ENCODE assay signal across 9 cellular contexts in the genomic region with DNA sequence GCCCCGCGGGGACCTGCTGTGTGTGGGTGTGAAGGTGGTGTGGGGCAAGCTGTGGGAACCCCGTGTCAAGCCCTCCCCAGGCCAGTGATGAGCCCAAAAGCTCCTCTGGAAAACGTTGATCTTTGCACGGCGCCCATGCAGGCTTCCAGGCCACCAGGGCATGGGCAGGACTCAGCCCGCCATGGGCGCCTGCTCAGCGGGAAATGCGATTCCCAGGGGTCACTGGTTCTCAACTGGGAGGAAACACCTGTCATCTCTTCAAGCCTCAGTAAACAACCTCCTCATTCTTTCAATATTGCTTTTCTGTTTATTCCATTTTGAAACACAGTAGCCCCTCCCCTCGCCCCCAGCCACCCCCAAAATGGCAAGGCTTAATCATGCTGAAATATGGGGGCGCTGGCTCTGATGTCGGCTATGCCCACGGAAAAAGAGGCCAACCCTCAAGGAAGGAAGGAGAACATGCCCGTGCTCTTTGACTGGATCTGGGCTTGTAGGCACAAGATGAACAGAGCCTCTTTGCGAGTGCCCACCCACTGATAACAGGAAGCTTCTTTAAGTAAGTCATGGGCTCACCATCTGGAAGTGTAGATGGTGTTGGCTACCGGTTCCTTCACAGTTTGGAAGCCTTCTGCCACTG. TPM values are rescaled to one million over a fixed set of nuclear protein-coding genes. Genes with fewer than 3 reads are reported as not detected.
A peak's percentile ranks its signal among the peaks of the same experiment; 100 is the strongest.
DNase-seq lines count a peak whose midpoint lies in the region; ATAC-seq and TF ChIP-seq lines count a peak whose summit lies in the region.
"Had no signal": no experiment of that assay in that cellular context is flagged by ENCODE, and none has a peak within 500 bp of the region (broad histone marks: within the 10 kb centered on the region; RNA-seq: fewer than 3 reads in every experiment).

No MANE protein-coding gene starts in this region.

- H3K27ac Mint-ChIP-seq in CD8-positive, alpha-beta T cell = peak overlapping the region; percentile 95
- peak overlapping the region; percentile 94 for H3K27ac Mint-ChIP-seq in activated naive CD8-positive, alpha-beta T cell

- H3K36me3 Mint-ChIP-seq in CD8-positive, alpha-beta T cell = no peaks in the 10 kb centered on the region
- no peaks in the 10 kb centered on the region for H3K36me3 Mint-ChIP-seq in activated naive CD8-positive, alpha-beta T cell

- H3K4me3 ChIP-seq in CD8-positive, alpha-beta T cell (ENCODE audit: low read depth, low read length) = peak overlapping the region; percentile 45
- H3K4me3 ChIP-seq: lung had no signal

- H3K36me3 ChIP-seq in CD8-positive, alpha-beta T cell (ENCODE audit: insufficient read depth, low read length) = no peaks in the 10 kb centered on the region

- no peak for ATAC-seq in CD8-positive, alpha-beta T cell
- peak; percentile 52 for ATAC-seq in GM19438 (IDR thresholded peaks at IDR 0.05; ENCODE audit: low read depth, unreplicated experiment)
- ATAC-seq in HG03354 (IDR thresholded peaks at IDR 0.05; ENCODE audit: poor library complexity, severe bottlenecking, unreplicated experiment) = peak; percentile 50

- intact Hi-C loops in CD8-positive, alpha-beta T cell (cut with DNase I, micrococcal nuclease) = loop anchor here in 1 of 2 experiments (2.0 to 5.0 kb wide), 2 partner anchors 38 to 153 kb away; no protein-coding TSS in a partner anchor

- H3K4me1 ChIP-seq in CD8-positive, alpha-beta T cell (ENCODE audit: insufficient read depth, low read length) = peaks cover 22% of the 10 kb centered on the region

- no peaks in the 10 kb centered on the region for H3K27me3 Mint-ChIP-seq in CD8-positive, alpha-beta T cell (ENCODE audit: low read depth)
- no peaks in the 10 kb centered on the region for H3K27me3 Mint-ChIP-seq in activated naive CD8-positive, alpha-beta T cell

- peak in 1 of 7 experiments; percentile 26 for DNase-seq in CD8-positive, alpha-beta T cell
- DNase-seq in GF-D8 (lab: John Stamatoyannopoulos, UW) (no peak), NCI-H526 (lab: John Stamatoyannopoulos, UW) (no peak), EL (no peak)
- no peak for DNase-seq in effector CD8-positive, alpha-beta T cell (lab: John Stamatoyannopoulos, UW)

- H3K4me1 Mint-ChIP-seq in CD8-positive, alpha-beta T cell (ENCODE audit: low read depth) = peaks cover 29% of the 10 kb centered on the region
- H3K4me1 Mint-ChIP-seq in activated naive CD8-positive, alpha-beta T cell (ENCODE audit: low read depth) = peaks cover 69% of the 10 kb centered on the region

- POLR2A ChIA-PET in CD8-positive, alpha-beta T cell (lab: Charles Lee) = interaction anchor here (0.7 to 1.2 kb wide), 3 partner anchors 18 to 67 kb away, joined by 3 to 5 read pairs (median 3); no protein-coding TSS in a partner anchor

- no peaks in the 10 kb centered on the region for H3K27me3 ChIP-seq in CD8-positive, alpha-beta T cell (ENCODE audit: insufficient read depth, low read length)

- H3K27ac ChIP-seq in CD8-positive, alpha-beta T cell (ENCODE audit: low read depth, low read length) = peak overlapping the region; percentile 28

- H3K4me3 Mint-ChIP-seq in CD8-positive, alpha-beta T cell = peak overlapping the region; percentile 82
- H3K4me3 Mint-ChIP-seq in activated naive CD8-positive, alpha-beta T cell = peak overlapping the region; percentile 75

- TF ChIP-seq CTCF in CD8-positive, alpha-beta T cell (IDR thresholded peaks at IDR 0.05) = no peak

- CTCF ChIA-PET in CD8-positive, alpha-beta T cell (lab: Charles Lee) = interaction anchor here (1.2 to 1.5 kb wide), 4 partner anchors 10 to 97 kb away, joined by 3 to 5 read pairs (median 4); no protein-coding TSS in a partner anchor

- H3K9me3 ChIP-seq in CD8-positive, alpha-beta T cell (ENCODE audit: low read length) = no peaks in the 10 kb centered on the region

- no peaks in the 10 kb centered on the region for H3K9me3 Mint-ChIP-seq in CD8-positive, alpha-beta T cell
- no peaks in the 10 kb centered on the region for H3K9me3 Mint-ChIP-seq in activated naive CD8-positive, alpha-beta T cell (ENCODE audit: low read depth)

RNA-seq across cellular contexts. Expression of a gene that starts 0.5 kb away (rescaled TPM):
- total RNA-seq in CD8-positive, alpha-beta T cell = 1 to 10 TPM; 1.0 to 1.1 TPM
